In the genomic region with DNA sequence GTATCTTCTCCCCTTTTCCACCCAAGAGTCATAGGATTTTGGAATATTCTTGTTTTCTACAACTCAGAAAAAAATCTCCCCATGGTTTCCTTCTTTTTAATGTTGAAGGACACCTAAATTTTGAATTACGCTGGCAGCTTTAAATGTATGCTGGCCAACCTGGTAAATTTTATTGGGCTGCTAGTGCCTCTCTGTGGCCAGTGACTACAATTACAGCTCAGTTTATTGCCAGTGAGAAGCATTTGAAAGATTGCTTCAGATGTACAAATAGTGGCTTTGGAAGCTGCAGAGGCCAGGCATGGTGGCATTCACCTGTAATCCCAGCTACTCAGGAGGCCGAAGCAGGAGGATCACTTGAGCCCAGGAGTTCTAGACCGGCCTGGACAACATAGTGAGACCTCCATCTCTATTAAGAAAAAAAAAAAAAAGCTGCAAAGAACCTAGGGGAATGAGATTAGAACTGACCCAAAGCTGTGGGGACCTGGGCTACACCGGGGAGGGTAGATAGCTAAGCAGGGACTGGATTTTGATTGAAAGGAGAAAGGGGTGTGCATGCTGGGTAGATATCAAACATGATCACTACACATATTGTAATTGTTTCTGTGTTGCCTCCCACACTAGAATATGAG, we compare ENCODE assay signal across 8 cellular contexts. TPM values are rescaled to one million over a fixed set of nuclear protein-coding genes. Genes with fewer than 3 reads are reported as not detected.
DNase-seq lines count a peak whose midpoint lies in the region; ATAC-seq and TF ChIP-seq lines count a peak whose summit lies in the region.

No MANE protein-coding gene starts in this region.

- no peaks in the 10 kb centered on the region for H3K4me1 Mint-ChIP-seq in activated T-helper 17 cell treated with anti-CD3 and anti-CD28 coated beads, Interleukin-2, amount 50 U/mL, for 72 hours

- H3K9me3 ChIP-seq in osteoblast (ENCODE audit: low read depth, low read length): no peaks in the 10 kb centered on the region

- peak overlapping the region; percentile 44 for H3K4me2 ChIP-seq in osteoblast (ENCODE audit: insufficient read depth, low read length)

- ATAC-seq in GM21717 (IDR thresholded peaks at IDR 0.05; ENCODE audit: unreplicated experiment): peak; percentile 85
- peak; percentile 74 for ATAC-seq in activated T-helper 17 cell treated with anti-CD3 and anti-CD28 coated beads, Interleukin-2, amount 50 U/mL, for 72 hours (replicated peaks)
- peak; percentile 86 for ATAC-seq in foreskin keratinocyte

- no peaks in the 10 kb centered on the region for H4K20me1 ChIP-seq in osteoblast (ENCODE audit: insufficient read depth, low read length)

- no peak overlapping the region for H3K27ac ChIP-seq in foreskin keratinocyte
- H3K27ac ChIP-seq in osteoblast (ENCODE audit: low read depth, low read length): no peak overlapping the region

- DNase-seq in GM06990 (ENCODE audit: extremely low read depth, insufficient read length) (peak; percentile 45), HuH-7 (ENCODE audit: low spot score) (peak; percentile 52), OCI-M1 (lab: John Stamatoyannopoulos, UW) (peak; percentile 86), foreskin keratinocyte (peak; percentile 7 to 45), osteoblast (ENCODE audit: insufficient read length, low spot score, missing footprints) (no peak), T1000 (lab: John Stamatoyannopoulos, UW) (no peak)

- no peak overlapping the region for H3K4me3 Mint-ChIP-seq in activated T-helper 17 cell treated with anti-CD3 and anti-CD28 coated beads, Interleukin-2, amount 50 U/mL, for 72 hours

- no peaks in the 10 kb centered on the region for H3K4me1 ChIP-seq in foreskin keratinocyte
- H3K4me1 ChIP-seq in osteoblast (ENCODE audit: insufficient read depth, low read length): no peaks in the 10 kb centered on the region

- H3K4me3 ChIP-seq in GM06990 (replicated peaks; ENCODE audit: low read depth, low read length) (no peak overlapping the region), osteoblast (ENCODE audit: insufficient read depth, low read length) (no peak overlapping the region)

- H2AFZ ChIP-seq in osteoblast (ENCODE audit: low read length): peak overlapping the region; percentile 54

- no peaks in the 10 kb centered on the region for H3K9me3 Mint-ChIP-seq in activated T-helper 17 cell treated with anti-CD3 and anti-CD28 coated beads, Interleukin-2, amount 50 U/mL, for 72 hours

- TF ChIP-seq CTCF in GM06990 (IDR thresholded peaks at IDR 0.05; ENCODE audit: insufficient read depth, low read length, poor library complexity, severe bottlenecking) (peak; percentile 75), foreskin keratinocyte (conservative IDR thresholded peaks at IDR 0.05) (peak; percentile 94), osteoblast (IDR thresholded peaks at IDR 0.05; ENCODE audit: extremely low read depth, low read depth, low read length) (peak; percentile 75)

- no peaks in the 10 kb centered on the region for H3K36me3 Mint-ChIP-seq in activated T-helper 17 cell treated with anti-CD3 and anti-CD28 coated beads, Interleukin-2, amount 50 U/mL, for 72 hours (ENCODE audit: low read depth)

- H3K27ac Mint-ChIP-seq in activated T-helper 17 cell treated with anti-CD3 and anti-CD28 coated beads, Interleukin-2, amount 50 U/mL, for 72 hours: no peak overlapping the region

- H3K27me3 Mint-ChIP-seq in activated T-helper 17 cell treated with anti-CD3 and anti-CD28 coated beads, Interleukin-2, amount 50 U/mL, for 72 hours: peaks cover 8% of the 10 kb centered on the region

- H3K36me3 ChIP-seq in GM06990 (ENCODE audit: control insufficient read depth, insufficient read depth, low read length): no peaks in the 10 kb centered on the region
- H3K36me3 ChIP-seq in osteoblast (ENCODE audit: insufficient read depth, low read length): no peaks in the 10 kb centered on the region

- H3K79me2 ChIP-seq in osteoblast (ENCODE audit: insufficient read depth, low read length): no peaks in the 10 kb centered on the region

- no peaks in the 10 kb centered on the region for H3K27me3 ChIP-seq in GM06990 (replicated peaks; ENCODE audit: control insufficient read depth, insufficient read depth, low read length)
- peaks cover 27% of the 10 kb centered on the region for H3K27me3 ChIP-seq in foreskin keratinocyte
- peaks cover 34% of the 10 kb centered on the region for H3K27me3 ChIP-seq in osteoblast (ENCODE audit: insufficient read depth, low read length)

RNA-seq across cellular contexts. Expression of gene RAB21, which starts 7.6 kb away (rescaled TPM):
- total RNA-seq in activated T-helper 17 cell treated with anti-CD3 and anti-CD28 coated beads, Interleukin-2, amount 50 U/mL, for 72 hours: 100 to 1,000 TPM in 1 of 2 donors, 10 to 100 TPM in 1; 60.1 to 104 TPM
- total RNA-seq in foreskin keratinocyte (44.1 and 49.7 TPM in 2 replicates), osteoblast (12.7 TPM in 2 replicates)
- polyA plus RNA-seq in foreskin keratinocyte: 12.9 and 18.1 TPM in 2 replicates

Comparison
In these comparisons a context has a peak if more than half of its experiments do, and no peak if none do; other contexts are left out.
1. DNase-seq: peak in GM06990 (single experiment), HuH-7 (single experiment), OCI-M1 (single experiment) and foreskin keratinocyte (2 of 2); none in osteoblast (single experiment) and T1000 (single experiment).
2. Peak in every context shown above with its lines, with median percentiles within 50 percentile points of each other: CTCF ChIP-seq and ATAC-seq.